29 cellular contexts compared by ENCODE assay signal in genomic region chr18:13521418-13521817, GRCh38.
"Had no signal": no experiment of that assay in that cellular context is flagged by ENCODE, and none has a peak within 500 bp of the region (broad histone marks: within the 10 kb centered on the region; RNA-seq: fewer than 3 reads in every experiment).

No MANE protein-coding gene starts in this region.

- H3K9ac ChIP-seq: neural progenitor cell had no signal

- H3K4me2 ChIP-seq: neural progenitor cell had no signal

- DNase-seq: activated CD4-positive, alpha-beta memory T cell treated with anti-CD3 and anti-CD28 coated beads for 36 hours; activated CD4-positive, alpha-beta T cell treated with anti-CD3 and anti-CD28 coated beads, Interleukin-2, amount 10 ng/mL, durations not matched to agents 24 days and 14 days; activated effector memory CD4-positive, alpha-beta T cell treated with Interleukin-2 at 50 U/mL for 16 hours; activated naive CD4-positive, alpha-beta T cell treated with Interleukin-2 at 50 U/mL for 16 hours; activated naive CD8-positive, alpha-beta T cell treated with anti-CD3 and anti-CD28 coated beads, Interleukin-2, amount 10 ng/mL, durations not matched to agents 7 days and 5 days; activated T-cell treated with anti-CD3 and anti-CD28 coated beads, Interleukin-2, amount 50 U/mL, for 72 hours; amniotic stem cell; effector CD8-positive, alpha-beta T cell; glutamatergic neuron; kidney; mesendoderm; natural killer cell; occipital lobe; right lobe of liver; stimulated activated CD4-positive, alpha-beta T cell treated with anti-CD3 and anti-CD28 coated beads, Interleukin-2, amount 100 ng/mL, for 48 hours; stimulated activated naive CD4-positive, alpha-beta T cell treated with Interleukin-2 at 50 U/mL for 16 hours; T-helper 9 cell; upper lobe of left lung had no signal

- H2AFZ ChIP-seq: neural progenitor cell had no signal

- ATAC-seq: activated T-cell treated with anti-CD3 and anti-CD28 coated beads, Interleukin-2, amount 50 U/mL, for 72 hours; left lobe of liver; natural killer cell; right lobe of liver had no signal

- H3K36me3 Mint-ChIP-seq: natural killer cell, neural progenitor cell had no signal

- H3K27ac ChIP-seq: neural progenitor cell, right lobe of liver, SK-N-MC, VCaP had no signal

- H3K4me3 Mint-ChIP-seq: activated CD4-positive, alpha-beta memory T cell treated with anti-CD3 and anti-CD28 coated beads for 36 hours; activated CD4-positive, alpha-beta T cell treated with anti-CD3 and anti-CD28 coated beads, Interleukin-2, amount 10 ng/mL, durations not matched to agents 24 days and 14 days; activated naive CD8-positive, alpha-beta T cell treated with anti-CD3 and anti-CD28 coated beads, Interleukin-2, amount 10 ng/mL, durations not matched to agents 7 days and 5 days; activated T-cell treated with anti-CD3 and anti-CD28 coated beads, Interleukin-2, amount 50 U/mL, for 72 hours; central memory CD8-positive, alpha-beta T cell; natural killer cell; neural progenitor cell had no signal

- H3K36me3 ChIP-seq: neural progenitor cell, right lobe of liver, thoracic aorta, upper lobe of left lung had no signal

- H3K4me1 Mint-ChIP-seq: activated naive CD8-positive, alpha-beta T cell treated with anti-CD3 and anti-CD28 coated beads, Interleukin-2, amount 10 ng/mL, durations not matched to agents 7 days and 5 days had no signal

- H3K4me1 ChIP-seq: neural progenitor cell, right lobe of liver had no signal

- H3K27me3 Mint-ChIP-seq: activated CD4-positive, alpha-beta memory T cell treated with anti-CD3 and anti-CD28 coated beads for 36 hours; activated CD4-positive, alpha-beta T cell treated with anti-CD3 and anti-CD28 coated beads, Interleukin-2, amount 10 ng/mL, durations not matched to agents 24 days and 14 days; activated naive CD8-positive, alpha-beta T cell treated with anti-CD3 and anti-CD28 coated beads, Interleukin-2, amount 10 ng/mL, durations not matched to agents 7 days and 5 days; central memory CD8-positive, alpha-beta T cell had no signal

- H3K9me3 ChIP-seq: right lobe of liver, upper lobe of left lung had no signal

- H3K9me3 Mint-ChIP-seq: central memory CD8-positive, alpha-beta T cell; natural killer cell had no signal

- H3K27me3 ChIP-seq: neural progenitor cell, right lobe of liver, upper lobe of left lung had no signal

- H3K27ac Mint-ChIP-seq: activated CD4-positive, alpha-beta memory T cell treated with anti-CD3 and anti-CD28 coated beads for 36 hours; activated CD4-positive, alpha-beta T cell treated with anti-CD3 and anti-CD28 coated beads, Interleukin-2, amount 10 ng/mL, durations not matched to agents 24 days and 14 days; activated naive CD8-positive, alpha-beta T cell treated with anti-CD3 and anti-CD28 coated beads, Interleukin-2, amount 10 ng/mL, durations not matched to agents 7 days and 5 days; activated T-cell treated with anti-CD3 and anti-CD28 coated beads, Interleukin-2, amount 50 U/mL, for 72 hours; natural killer cell; neural progenitor cell had no signal

- H3K4me3 ChIP-seq: lung, neural progenitor cell, right lobe of liver, SK-N-MC, thoracic aorta, upper lobe of left lung had no signal

- FAIRE-seq: bronchial epithelial cell, colon, frontal cortex, kidney, TTC549 had no signal
